9 cellular contexts compared by ENCODE assay signal in the genomic region with DNA sequence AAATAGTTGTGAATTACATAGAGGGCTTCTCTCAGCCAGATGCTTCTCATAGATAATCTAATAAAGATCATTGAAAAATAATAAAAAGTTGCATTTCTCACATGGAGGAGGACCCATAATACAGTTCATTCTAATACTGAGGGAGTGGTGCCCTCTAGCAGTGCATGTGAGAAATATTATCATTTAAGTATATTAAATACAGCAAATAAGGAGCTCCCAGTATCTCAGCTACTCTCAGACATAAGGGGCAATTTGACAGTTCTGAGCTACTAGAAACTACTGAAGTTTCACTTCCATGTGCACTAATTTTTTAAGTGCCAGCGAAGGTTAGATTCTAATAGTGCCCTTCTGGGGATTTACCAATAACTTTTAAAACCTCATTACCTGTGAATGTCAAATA.
DNase-seq lines count a peak whose midpoint lies in the region; ATAC-seq and TF ChIP-seq lines count a peak whose summit lies in the region.
"Had no signal": no experiment of that assay in that cellular context is flagged by ENCODE, and none has a peak within 500 bp of the region (broad histone marks: within the 10 kb centered on the region; RNA-seq: fewer than 3 reads in every experiment).

No MANE protein-coding gene starts in this region.

- CTCF ChIA-PET in A673 (lab: Charles Lee) = interaction anchor here (0.7 to 0.9 kb wide), 2 partner anchors 58 to 156 kb away, joined by 4 read pairs; no protein-coding TSS in a partner anchor

- peak; percentile 52 for DNase-seq in A673 (ENCODE audit: low spot score)
- peak; percentile 17 for DNase-seq in NCI-H774 (lab: John Stamatoyannopoulos, UW)
- DNase-seq in fibroblast of mammary gland (ENCODE audit: low read depth) = peak; percentile 22
- peak; percentile 36 for DNase-seq in superior temporal gyrus (ENCODE audit: extremely low spot score)
- DNase-seq in cortex of kidney (lab: John Stamatoyannopoulos, UW) = no peak
- no peak for DNase-seq in activated CD4-positive, alpha-beta T cell treated with anti-CD3 and anti-CD28 coated beads for 48 hours
- DNase-seq: activated naive CD8-positive, alpha-beta T cell treated with anti-CD3 and anti-CD28 coated beads, Interleukin-2, amount 10 ng/mL, durations not matched to agents 7 days and 5 days had no signal

- H3K4me3 ChIP-seq in A673 (ENCODE audit: low read depth, low read length, poor library complexity, severe bottlenecking) = no peak overlapping the region
- no peak overlapping the region for H3K4me3 ChIP-seq in fibroblast of mammary gland (ENCODE audit: control insufficient read depth, low read depth, low read length)

- H3K27ac ChIP-seq in A673 (ENCODE audit: low read depth, low read length, poor library complexity, severe bottlenecking) = no peak overlapping the region

- H3K4me1 ChIP-seq in A673 (ENCODE audit: insufficient read depth, low read length, poor library complexity, severe bottlenecking) = no peaks in the 10 kb centered on the region

- no peaks in the 10 kb centered on the region for H3K9me3 ChIP-seq in A673 (ENCODE audit: low read depth, low read length, poor library complexity, severe bottlenecking)

- intact Hi-C loops in A673 (cut with micrococcal nuclease; ENCODE audit: unreplicated experiment) = loop anchor here (1.0 to 5.0 kb wide), 2 partner anchors 93 to 155 kb away; no protein-coding TSS in a partner anchor

- H3K27me3 ChIP-seq in A673 (replicated peaks; ENCODE audit: insufficient read depth, low read depth, low read length, poor library complexity) = no peaks in the 10 kb centered on the region

- H3K36me3 ChIP-seq in A673 (ENCODE audit: insufficient read depth, low read length, poor library complexity, severe bottlenecking) = no peaks in the 10 kb centered on the region

- no TSS peak for BruUV-seq in A673 (replicated peaks; lab: Mats Ljungman, UMichigan)

- POLR2A ChIA-PET in A673 (lab: Charles Lee; ENCODE audit: low non-redundant PET) = interaction anchor here (1.0 kb wide), 1 partner anchor 604 kb away, joined by 4 read pairs; no protein-coding TSS in a partner anchor

- ATAC-seq in GM18867 (IDR thresholded peaks at IDR 0.05; ENCODE audit: unreplicated experiment) (peak; percentile 89), HG03103 (IDR thresholded peaks at IDR 0.05; ENCODE audit: low read depth, unreplicated experiment) (peak; percentile 67)

- TF ChIP-seq CTCF in A673 (conservative IDR thresholded peaks at IDR 0.05; ENCODE audit: low read depth, low read length) (peak; percentile 60), fibroblast of mammary gland (conservative IDR thresholded peaks at IDR 0.05; ENCODE audit: control insufficient read depth, insufficient read depth, low read depth, low read length) (peak; percentile 31)

Comparison
In these comparisons a context has a peak if more than half of its experiments do, and no peak if none do; other contexts are left out.
1. DNase-seq: peak in A673 (single experiment), NCI-H774 (single experiment), fibroblast of mammary gland (single experiment) and superior temporal gyrus (single experiment); none in cortex of kidney (single experiment) and activated CD4-positive, alpha-beta T cell treated with anti-CD3 and anti-CD28 coated beads for 48 hours (single experiment).